1 cellular context compared by ENCODE assay signal in the genomic region with DNA sequence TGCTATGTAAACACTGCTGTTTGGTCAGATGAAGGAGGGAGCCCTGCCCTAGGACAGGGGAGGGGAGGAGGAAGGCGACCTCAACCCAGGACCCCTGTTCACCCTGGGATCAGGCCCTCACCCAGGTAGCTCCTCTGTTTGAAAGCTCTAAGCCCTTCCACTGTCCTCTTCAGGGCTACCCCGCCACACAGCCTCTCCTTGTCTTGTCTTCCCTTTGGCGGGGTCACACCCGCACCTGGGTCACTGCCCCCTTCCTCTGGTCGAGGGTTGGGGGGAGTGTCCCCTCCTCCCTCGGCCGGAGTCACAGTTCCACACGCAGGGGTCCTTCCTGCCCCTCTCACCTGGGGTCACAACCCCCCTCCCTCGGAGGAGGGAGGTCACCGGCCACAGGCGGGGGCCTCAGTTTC.
A peak's percentile ranks its signal among the peaks of the same experiment; 100 is the strongest.
TF ChIP-seq lines count a peak whose summit lies in the region.

No MANE protein-coding gene starts in this region.

TF ChIP-seq in GM12878, 131 proteins besides CTCF, POLR2A, EP300 and RAD21:
- no peak for TF ChIP-seq RBBP5 (conservative IDR thresholded peaks at IDR 0.05)
- TF ChIP-seq SMAD1 (IDR thresholded peaks at IDR 0.05; ENCODE audit: low read depth, partially characterized antibody), result no peak
- TF ChIP-seq SIX5 (IDR thresholded peaks at IDR 0.05; ENCODE audit: low read depth, low read length, severe bottlenecking), result no peak
- no peak for TF ChIP-seq NFXL1 (IDR thresholded peaks at IDR 0.05; ENCODE audit: borderline replicate concordance)
- TF ChIP-seq POLR2AphosphoS5 (IDR thresholded peaks at IDR 0.05; ENCODE audit: low read length), result no peak
- no peak for TF ChIP-seq GATAD2B (conservative IDR thresholded peaks at IDR 0.05; ENCODE audit: low read depth)
- TF ChIP-seq HDGF (IDR thresholded peaks at IDR 0.05), result peak; percentile 57; the same call in 1 of the 2 replicates
- peak; percentile 91; the same call in 1 of the 2 replicates for TF ChIP-seq NR2F1 (conservative IDR thresholded peaks at IDR 0.05)
- TF ChIP-seq CBX5 (IDR thresholded peaks at IDR 0.05; ENCODE audit: low read depth), result no peak
- TF ChIP-seq EED (IDR thresholded peaks at IDR 0.05; ENCODE audit: low read depth), result no peak
- no peak for TF ChIP-seq SREBF1 (IDR thresholded peaks at IDR 0.05; ENCODE audit: low read length)
- 0 out of 2 replicates have a peak, but pooled peaks have one; percentile 4 for TF ChIP-seq PKNOX1 (IDR thresholded peaks at IDR 0.05)
- TF ChIP-seq BCL11A (IDR thresholded peaks at IDR 0.05; ENCODE audit: low read depth, low read length), result no peak
- peak; percentile 62; the same call in 1 of the 2 replicates for TF ChIP-seq MAX (IDR thresholded peaks at IDR 0.05; ENCODE audit: low read depth, low read length)
- no peak for TF ChIP-seq LARP7 (IDR thresholded peaks at IDR 0.05)
- TF ChIP-seq SKIL (IDR thresholded peaks at IDR 0.05; ENCODE audit: low read depth, poor library complexity, severe bottlenecking), result no peak
- TF ChIP-seq PRDM15 (CRISPR knock-in tag; IDR thresholded peaks at IDR 0.05), result no peak
- no peak for TF ChIP-seq TARDBP (IDR thresholded peaks at IDR 0.05; ENCODE audit: borderline replicate concordance)
- TF ChIP-seq, protein P1, sequence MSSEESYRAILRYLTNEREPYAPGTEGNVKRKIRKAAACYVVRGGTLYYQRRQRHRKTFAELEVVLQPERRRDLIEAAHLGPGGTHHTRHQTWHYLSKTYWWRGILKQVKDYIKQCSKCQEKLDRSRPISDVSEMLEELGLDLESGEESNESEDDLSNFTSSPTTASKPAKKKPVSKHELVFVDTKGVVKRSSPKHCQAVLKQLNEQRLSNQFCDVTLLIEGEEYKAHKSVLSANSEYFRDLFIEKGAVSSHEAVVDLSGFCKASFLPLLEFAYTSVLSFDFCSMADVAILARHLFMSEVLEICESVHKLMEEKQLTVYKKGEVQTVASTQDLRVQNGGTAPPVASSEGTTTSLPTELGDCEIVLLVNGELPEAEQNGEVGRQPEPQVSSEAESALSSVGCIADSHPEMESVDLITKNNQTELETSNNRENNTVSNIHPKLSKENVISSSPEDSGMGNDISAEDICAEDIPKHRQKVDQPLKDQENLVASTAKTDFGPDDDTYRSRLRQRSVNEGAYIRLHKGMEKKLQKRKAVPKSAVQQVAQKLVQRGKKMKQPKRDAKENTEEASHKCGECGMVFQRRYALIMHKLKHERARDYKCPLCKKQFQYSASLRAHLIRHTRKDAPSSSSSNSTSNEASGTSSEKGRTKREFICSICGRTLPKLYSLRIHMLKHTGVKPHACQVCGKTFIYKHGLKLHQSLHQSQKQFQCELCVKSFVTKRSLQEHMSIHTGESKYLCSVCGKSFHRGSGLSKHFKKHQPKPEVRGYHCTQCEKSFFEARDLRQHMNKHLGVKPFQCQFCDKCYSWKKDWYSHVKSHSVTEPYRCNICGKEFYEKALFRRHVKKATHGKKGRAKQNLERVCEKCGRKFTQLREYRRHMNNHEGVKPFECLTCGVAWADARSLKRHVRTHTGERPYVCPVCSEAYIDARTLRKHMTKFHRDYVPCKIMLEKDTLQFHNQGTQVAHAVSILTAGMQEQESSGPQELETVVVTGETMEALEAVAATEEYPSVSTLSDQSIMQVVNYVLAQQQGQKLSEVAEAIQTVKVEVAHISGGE (CRISPR knock-in tag; IDR thresholded peaks at IDR 0.05), result no peak
- no peak for TF ChIP-seq JUND (IDR thresholded peaks at IDR 0.05; ENCODE audit: low read depth, low read length)
- no peak for TF ChIP-seq SPI1 (IDR thresholded peaks at IDR 0.05; ENCODE audit: borderline replicate concordance, insufficient read depth, low read depth, low read length)
